In genomic region chr2:215171826-215172225, GRCh38 we compare ENCODE assay signal across 32 cellular contexts. TPM values are rescaled to one million over a fixed set of nuclear protein-coding genes. Genes with fewer than 3 reads are reported as not detected.
DNase-seq lines count a peak whose midpoint lies in the region; ATAC-seq, FAIRE-seq and TF ChIP-seq lines count a peak whose summit lies in the region.
"Had no signal": no experiment of that assay in that cellular context is flagged by ENCODE, and none has a peak within 500 bp of the region (broad histone marks: within the 10 kb centered on the region; RNA-seq: fewer than 3 reads in every experiment).

No MANE protein-coding gene starts in this region.

- H3K27ac ChIP-seq in ACC112 (ENCODE audit: low read depth, low read length) (no peak overlapping the region), keratinocyte (ENCODE audit: control insufficient read depth, insufficient read depth, low read length) (no peak overlapping the region), thyroid gland (no peak overlapping the region)
- H3K27ac ChIP-seq: pancreas, Peyer's patch, tibial nerve had no signal

- FAIRE-seq in keratinocyte (lab: Jason Lieb, UNC): no peak
- FAIRE-seq: colon, K562, pancreas had no signal

- TF ChIP-seq CTCF in Calu3 (IDR thresholded peaks at IDR 0.05; ENCODE audit: unreplicated experiment): no peak
- TF ChIP-seq CTCF in keratinocyte (optimal IDR thresholded peaks at IDR 0.05 in 1 of 3, IDR thresholded peaks at IDR 0.05 in 1 of 3, conservative IDR thresholded peaks at IDR 0.05 in 1 of 3; ENCODE audit: extremely low read depth in 1 of 3, insufficient read depth in 2 of 3, low read length in 3 of 3): no peak
- TF ChIP-seq CTCF in thyroid gland (IDR thresholded peaks at IDR 0.05): no peak

- H3K36me3 Mint-ChIP-seq in Calu3 (ENCODE audit: insufficient read depth, unreplicated experiment): no peaks in the 10 kb centered on the region
- H3K36me3 Mint-ChIP-seq: WTC11 had no signal

- CTCF ChIA-PET in Calu3 (lab: Charles Lee): no interaction called here

- H3K4me3 ChIP-seq in ACC112 (ENCODE audit: low read depth, low read length) (peak overlapping the region; percentile 72; the same call in 1 of the 2 replicates), keratinocyte (ENCODE audit: control insufficient read depth in 2 of 3, extremely low read depth in 1 of 3, insufficient read depth in 2 of 3, low read depth in 1 of 3, low read length in 3 of 3) (no peak overlapping the region), thyroid gland (replicated peaks in 1 of 3) (no peak overlapping the region)
- H3K4me3 ChIP-seq: K562, lung, mucosa of descending colon, pancreas had no signal

- no peaks in the 10 kb centered on the region for H3K9me3 Mint-ChIP-seq in Calu3 (ENCODE audit: low read depth, unreplicated experiment)
- H3K9me3 Mint-ChIP-seq: activated T-helper 1 cell treated with anti-CD3 and anti-CD28 coated beads, Interleukin-12 subunit alpha, Interleukin-12 subunit beta, Interleukin-2, Interleukin-4 antibody, amounts not matched to agents 30 ng/mL and 10 ng/mL and 1 ng/mL, durations not matched to agents 14 hours and 24 hours and 36 hours; nephron progenitor cell had no signal

- BruUV-seq in Calu3 (replicated peaks; lab: Mats Ljungman, UMichigan): no TSS peak

- DNase-seq in Calu3: peak; percentile 4
- peak; percentile 42 to 86 for DNase-seq in NCI-H446 (lab: John Stamatoyannopoulos, UW)
- DNase-seq in keratinocyte (ENCODE audit: low read depth, low spot score): no peak
- no peak for DNase-seq in NCI-H1930 (lab: John Stamatoyannopoulos, UW)
- no peak for DNase-seq in NCI-H1417 (lab: John Stamatoyannopoulos, UW)
- DNase-seq in thyroid gland: no peak
- DNase-seq: activated CD4-positive, alpha-beta T cell treated with anti-CD3 and anti-CD28 coated beads, Interleukin-2, amount 50 U/mL, for 1 hour; activated naive CD4-positive, alpha-beta T cell treated with anti-CD3 and anti-CD28 coated beads, Interleukin-2, amount 50 U/mL, for 16 hours; aorta; Caco-2; effector CD4-positive, alpha-beta T cell; GOT3; mucosa of descending colon; NCI-H1417 treated with DMSO at 0.1 percent for 48 hours; NCI-H526 treated with DMSO at 0.1 percent for 48 hours; nephron progenitor cell; pancreas; Peyer's patch; right cardiac atrium; SIG-M5; spleen; T-helper 9 cell had no signal

- H2AFZ ChIP-seq in ACC112 (ENCODE audit: low read length, unreplicated experiment) (peak overlapping the region; percentile 98), keratinocyte (ENCODE audit: control insufficient read depth, low read length) (peak overlapping the region; percentile 0)

- intact Hi-C loops in Calu3 (cut with micrococcal nuclease; ENCODE audit: unreplicated experiment): no loop called here
- intact Hi-C loops in thyroid gland (cut with DNase I): no loop called here

- H3K4me1 Mint-ChIP-seq in Calu3 (ENCODE audit: low read depth, unreplicated experiment): peaks cover 10% of the 10 kb centered on the region
- H3K4me1 Mint-ChIP-seq: nephron progenitor cell, WTC11 had no signal

- no peak overlapping the region for H3K4me2 ChIP-seq in keratinocyte (ENCODE audit: control insufficient read depth, extremely low read depth, insufficient read depth, low read depth, low read length)

- H3K9me3 ChIP-seq in keratinocyte (ENCODE audit: control insufficient read depth, low read depth, low read length) (no peaks in the 10 kb centered on the region), thyroid gland (no peaks in the 10 kb centered on the region)
- H3K9me3 ChIP-seq: Caco-2, mucosa of descending colon, pancreas, Peyer's patch, spleen, tibial nerve had no signal

- H3K27me3 Mint-ChIP-seq in Calu3 (ENCODE audit: unreplicated experiment): no peaks in the 10 kb centered on the region

- no peak overlapping the region for H3K4me3 Mint-ChIP-seq in Calu3 (ENCODE audit: low read depth, unreplicated experiment)
- H3K4me3 Mint-ChIP-seq: activated T-helper 1 cell treated with anti-CD3 and anti-CD28 coated beads, Interleukin-12 subunit alpha, Interleukin-12 subunit beta, Interleukin-2, Interleukin-4 antibody, amounts not matched to agents 30 ng/mL and 10 ng/mL and 1 ng/mL, durations not matched to agents 14 hours and 24 hours and 36 hours; nephron progenitor cell; WTC11 had no signal

- H4K20me1 ChIP-seq in keratinocyte (ENCODE audit: control insufficient read depth, extremely low read depth, insufficient read depth, low read length): no peaks in the 10 kb centered on the region

- dilution Hi-C loops in keratinocyte (cut with MboI; ENCODE audit: extremely low pct_ligation_motif_present, low sequenced_read_pairs): no loop called here

- no peaks in the 10 kb centered on the region for H3K27me3 ChIP-seq in ACC112 (ENCODE audit: insufficient read depth, low read length)
- H3K27me3 ChIP-seq in keratinocyte (ENCODE audit: control insufficient read depth, extremely low read depth, insufficient read depth, low read length): no peaks in the 10 kb centered on the region
- no peaks in the 10 kb centered on the region for H3K27me3 ChIP-seq in thyroid gland
- H3K27me3 ChIP-seq: pancreas, Peyer's patch, spleen, tibial nerve had no signal

- H3K27ac Mint-ChIP-seq in Calu3 (ENCODE audit: unreplicated experiment): no peak overlapping the region
- H3K27ac Mint-ChIP-seq: activated T-helper 1 cell treated with anti-CD3 and anti-CD28 coated beads, Interleukin-12 subunit alpha, Interleukin-12 subunit beta, Interleukin-2, Interleukin-4 antibody, amounts not matched to agents 30 ng/mL and 10 ng/mL and 1 ng/mL, durations not matched to agents 14 hours and 24 hours and 36 hours; nephron progenitor cell; WTC11 had no signal

- ATAC-seq in HG03097 (IDR thresholded peaks at IDR 0.05; ENCODE audit: low FRiP score, unreplicated experiment): no peak
- ATAC-seq: K562, mucosa of descending colon, WTC11 had no signal

- no peaks in the 10 kb centered on the region for H3K36me3 ChIP-seq in ACC112 (ENCODE audit: insufficient read depth, low read length)
- no peaks in the 10 kb centered on the region for H3K36me3 ChIP-seq in keratinocyte (ENCODE audit: control insufficient read depth in 2 of 2, extremely low read depth in 1 of 2, insufficient read depth in 2 of 2, low read length in 2 of 2)
- H3K36me3 ChIP-seq in thyroid gland: no peaks in the 10 kb centered on the region
- H3K36me3 ChIP-seq: pancreas, Peyer's patch, spleen, tibial nerve had no signal

- H3K4me1 ChIP-seq in ACC112 (ENCODE audit: control insufficient read depth, insufficient read depth, low read length, unreplicated experiment) (peaks cover 15% of the 10 kb centered on the region), keratinocyte (ENCODE audit: control insufficient read depth, extremely low read depth, insufficient read depth, low read length) (peaks cover 7% of the 10 kb centered on the region), thyroid gland (no peaks in the 10 kb centered on the region)
- H3K4me1 ChIP-seq: Caco-2, pancreas, Peyer's patch had no signal

- no peak for TF ChIP-seq POLR2A in thyroid gland (IDR thresholded peaks at IDR 0.05)

- no peak overlapping the region for H3K9ac ChIP-seq in keratinocyte (ENCODE audit: control insufficient read depth, extremely low read depth, insufficient read depth, low read length)

- no peaks in the 10 kb centered on the region for H3K79me2 ChIP-seq in ACC112 (ENCODE audit: control insufficient read depth, insufficient read depth, low read length, unreplicated experiment)
- no peaks in the 10 kb centered on the region for H3K79me2 ChIP-seq in keratinocyte (ENCODE audit: control insufficient read depth, insufficient read depth, low read length)

- no peaks in the 10 kb centered on the region for H3K9me1 ChIP-seq in keratinocyte (ENCODE audit: control insufficient read depth, extremely low read depth, insufficient read depth, low read length)

- WGBS in thyroid gland, 2 donors: 19 to 46% methylated on average over 2 of the region's 2 CpGs

RNA-seq across cellular contexts. Expression of gene ABCA12, which starts 33.4 kb away (rescaled TPM):
- total RNA-seq in Calu3 (2022): 4.8 and 5.1 TPM in 2 replicates
- 6.0 to 19.2 TPM (median 10.9 TPM) in 3 replicates for polyA plus RNA-seq in keratinocyte
- 26.0 TPM for polyA plus RNA-seq in keratinocyte (2011; ENCODE audit: low read depth)
- polyA plus RNA-seq in keratinocyte (2011; cell fraction: cytosol; rRNA removed): 2.0 and 4.9 TPM in 2 replicates
- polyA plus RNA-seq in keratinocyte (2011; cell fraction: nucleus; rRNA removed): 18.8 and 28.4 TPM in 2 replicates
- polyA plus RNA-seq in keratinocyte (2012; ENCODE audit: low replicate concordance): 5.3 and 41.1 TPM in 2 replicates
- 8.4 to 47.3 TPM (median 33.6 TPM) in 3 replicates for polyA minus RNA-seq in keratinocyte
- polyA minus RNA-seq in keratinocyte (2011; cell fraction: cytosol; rRNA and poly(A)+ RNA removed): 6.1 TPM
- polyA minus RNA-seq in keratinocyte (2011; cell fraction: nucleus; rRNA and poly(A)+ RNA removed): 65.1 and 90.0 TPM in 2 replicates
- total RNA-seq in thyroid gland: not detected
- total RNA-seq: A673; activated T-helper 1 cell treated with anti-CD3 and anti-CD28 coated beads, Interleukin-12 subunit alpha, Interleukin-12 subunit beta, Interleukin-2, Interleukin-4 antibody, amounts not matched to agents 30 ng/mL and 10 ng/mL and 1 ng/mL, durations not matched to agents 14 hours and 24 hours and 36 hours; aorta; Caco-2; HT-29; Peyer's patch; right cardiac atrium; spleen; tibial nerve had no signal
- polyA plus RNA-seq: aorta, pancreas, right cardiac atrium, spleen had no signal

Comparison
In these comparisons a context has a peak if more than half of its experiments do, and no peak if none do; other contexts are left out.
1. DNase-seq: peak in Calu3 (single experiment) and NCI-H446 (2 of 2); none in keratinocyte (single experiment), NCI-H1930 (0 of 2), NCI-H1417 (0 of 3) and thyroid gland (0 of 2).